ENCODE assay signal across 11 cellular contexts in genomic region chr11:72740060-72740424, GRCh38. TPM values are rescaled to one million over a fixed set of nuclear protein-coding genes. Genes with fewer than 3 reads are reported as not detected.
DNase-seq lines count a peak whose midpoint lies in the region; ATAC-seq and TF ChIP-seq lines count a peak whose summit lies in the region.
"Had no signal": no experiment of that assay in that cellular context is flagged by ENCODE, and none has a peak within 500 bp of the region (broad histone marks: within the 10 kb centered on the region; RNA-seq: fewer than 3 reads in every experiment).

No MANE protein-coding gene starts in this region.

- CTCF ChIA-PET in activated CD8-positive, alpha-beta memory T cell treated with anti-CD3 and anti-CD28 coated beads, Interleukin-2, amount 10 ng/mL, durations not matched to agents 7 days and 5 days (lab: Charles Lee): interaction anchor here (0.8 to 3.3 kb wide), 6 partner anchors 15 to 73 kb away, joined by 3 to 13 read pairs (median 3); partner anchors contain the start of gene STARD10

- peak overlapping the region; percentile 84 for H3K4me2 ChIP-seq in OCI-LY3 (ENCODE audit: low read length)

- TF ChIP-seq EP300 in stomach (IDR thresholded peaks at IDR 0.05): no peak

- H3K4me1 ChIP-seq in OCI-LY3 (ENCODE audit: low read length) (peaks cover 60% of the 10 kb centered on the region), stomach (peaks cover 0 to 89% (median 24%) of the 10 kb centered on the region in 4 donors)

- H3K27ac Mint-ChIP-seq in activated CD8-positive, alpha-beta memory T cell treated with anti-CD3 and anti-CD28 coated beads, Interleukin-2, amount 10 ng/mL, durations not matched to agents 7 days and 5 days: peak overlapping the region; percentile 82
- peak overlapping the region; percentile 98 to 100 for H3K27ac Mint-ChIP-seq in effector memory CD8-positive, alpha-beta T cell
- H3K27ac Mint-ChIP-seq in stimulated activated naive CD8-positive, alpha-beta T cell treated with anti-CD3 and anti-CD28 coated beads, Interleukin-15, amount 100 ng/mL, for 72 hours: peak overlapping the region; percentile 47 to 89

- peaks cover 4% of the 10 kb centered on the region for H3K36me3 ChIP-seq in OCI-LY3 (replicated peaks; ENCODE audit: low read depth, low read length)
- H3K36me3 ChIP-seq in stomach: no peaks in the 10 kb centered on the region
- H3K36me3 ChIP-seq: transverse colon had no signal

- intact Hi-C loops in stomach (cut with DNase I; ENCODE audit: low total_unique reads): no loop called here

- H4K20me1 ChIP-seq in OCI-LY3 (ENCODE audit: insufficient read depth, low read length): peaks cover 4% of the 10 kb centered on the region; the same call in 1 of the 2 replicates

- no peaks in the 10 kb centered on the region for H3K9me3 Mint-ChIP-seq in activated CD8-positive, alpha-beta memory T cell treated with anti-CD3 and anti-CD28 coated beads, Interleukin-2, amount 10 ng/mL, durations not matched to agents 7 days and 5 days (ENCODE audit: low read depth)
- no peaks in the 10 kb centered on the region for H3K9me3 Mint-ChIP-seq in effector memory CD8-positive, alpha-beta T cell
- H3K9me3 Mint-ChIP-seq in stimulated activated naive CD8-positive, alpha-beta T cell treated with anti-CD3 and anti-CD28 coated beads, Interleukin-15, amount 100 ng/mL, for 72 hours: no peaks in the 10 kb centered on the region

- H3K27me3 ChIP-seq in OCI-LY3 (ENCODE audit: low read depth, low read length) (no peaks in the 10 kb centered on the region), stomach (no peaks in the 10 kb centered on the region)
- H3K27me3 ChIP-seq: transverse colon had no signal

- H3K4me1 Mint-ChIP-seq in activated CD8-positive, alpha-beta memory T cell treated with anti-CD3 and anti-CD28 coated beads, Interleukin-2, amount 10 ng/mL, durations not matched to agents 7 days and 5 days: peaks cover 77% of the 10 kb centered on the region
- H3K4me1 Mint-ChIP-seq in effector memory CD8-positive, alpha-beta T cell (ENCODE audit: low read depth in 2 of 2): peaks cover 74 to 80% of the 10 kb centered on the region in 2 donors
- H3K4me1 Mint-ChIP-seq in stimulated activated naive CD8-positive, alpha-beta T cell treated with anti-CD3 and anti-CD28 coated beads, Interleukin-15, amount 100 ng/mL, for 72 hours: peaks cover 93% of the 10 kb centered on the region

- H3K4me3 ChIP-seq in OCI-LY3 (ENCODE audit: low read length) (peak overlapping the region; percentile 74; the same call in 1 of the 2 replicates), stomach (no peak overlapping the region)
- H3K4me3 ChIP-seq: transverse colon had no signal

- H3K27ac ChIP-seq in OCI-LY3 (ENCODE audit: low read length) (peak overlapping the region; percentile 29; the same call in 1 of the 2 replicates), stomach (peak overlapping the region in 2 of 5 donors; percentile 68 to 79)

- H3K27me3 Mint-ChIP-seq in activated CD8-positive, alpha-beta memory T cell treated with anti-CD3 and anti-CD28 coated beads, Interleukin-2, amount 10 ng/mL, durations not matched to agents 7 days and 5 days: no peaks in the 10 kb centered on the region
- no peaks in the 10 kb centered on the region for H3K27me3 Mint-ChIP-seq in effector memory CD8-positive, alpha-beta T cell
- no peaks in the 10 kb centered on the region for H3K27me3 Mint-ChIP-seq in stimulated activated naive CD8-positive, alpha-beta T cell treated with anti-CD3 and anti-CD28 coated beads, Interleukin-15, amount 100 ng/mL, for 72 hours

- TF ChIP-seq POLR2A in stomach (IDR thresholded peaks at IDR 0.05): no peak

- H2AFZ ChIP-seq in OCI-LY3 (ENCODE audit: low read depth, low read length): no peak overlapping the region

- WGBS in stomach, 5 donors: 84 to 96% (median 92%) methylated on average over 2 of the region's 2 CpGs

- no peak overlapping the region for H3K4me3 Mint-ChIP-seq in activated CD8-positive, alpha-beta memory T cell treated with anti-CD3 and anti-CD28 coated beads, Interleukin-2, amount 10 ng/mL, durations not matched to agents 7 days and 5 days
- H3K4me3 Mint-ChIP-seq in effector memory CD8-positive, alpha-beta T cell: peak overlapping the region; percentile 46 to 77
- H3K4me3 Mint-ChIP-seq in stimulated activated naive CD8-positive, alpha-beta T cell treated with anti-CD3 and anti-CD28 coated beads, Interleukin-15, amount 100 ng/mL, for 72 hours: peak overlapping the region in 1 of 2 donors; percentile 22

- no peak for DNase-seq in activated CD8-positive, alpha-beta memory T cell treated with anti-CD3 and anti-CD28 coated beads, Interleukin-2, amount 10 ng/mL, durations not matched to agents 7 days and 5 days
- DNase-seq in activated CD8-positive, alpha-beta memory T cell treated with anti-CD3 and anti-CD28 coated beads, Interleukin-2, amount 50 U/mL, for 4 hours: no peak
- no peak for DNase-seq in effector memory CD8-positive, alpha-beta T cell
- no peak for DNase-seq in stimulated activated naive CD8-positive, alpha-beta T cell treated with anti-CD3 and anti-CD28 coated beads, Interleukin-15, amount 100 ng/mL, for 72 hours
- DNase-seq in NCI-H510A (lab: John Stamatoyannopoulos, UW) (no peak), stomach (no peak), DMS53 treated with DMSO at 0.1 percent for 48 hours (lab: John Stamatoyannopoulos, UW; ENCODE audit: unreplicated experiment) (no peak)
- DNase-seq: activated effector memory CD4-positive, alpha-beta T cell treated with anti-CD3 and anti-CD28 coated beads, Interleukin-2, amount 50 U/mL, for 16 hours; NCI-H2171 treated with DMSO at 0.1 percent for 48 hours had no signal

- TF ChIP-seq CTCF in OCI-LY3 (IDR thresholded peaks at IDR 0.05; ENCODE audit: low read depth, low read length) (no peak), stomach (IDR thresholded peaks at IDR 0.05) (no peak)

- H3K9me3 ChIP-seq in OCI-LY3 (ENCODE audit: insufficient read depth, low read length) (no peaks in the 10 kb centered on the region), stomach (no peaks in the 10 kb centered on the region)
- H3K9me3 ChIP-seq: transverse colon had no signal

- H3K9ac ChIP-seq in OCI-LY3 (ENCODE audit: low read length): no peak overlapping the region

- H3K36me3 Mint-ChIP-seq in activated CD8-positive, alpha-beta memory T cell treated with anti-CD3 and anti-CD28 coated beads, Interleukin-2, amount 10 ng/mL, durations not matched to agents 7 days and 5 days: no peaks in the 10 kb centered on the region
- peaks cover 8% of the 10 kb centered on the region for H3K36me3 Mint-ChIP-seq in effector memory CD8-positive, alpha-beta T cell (ENCODE audit: insufficient read depth)

- ATAC-seq in activated CD8-positive, alpha-beta memory T cell treated with anti-CD3 and anti-CD28 coated beads, Interleukin-2, amount 10 ng/mL, durations not matched to agents 7 days and 5 days: no peak
- no peak for ATAC-seq in effector memory CD8-positive, alpha-beta T cell (replicated peaks)
- ATAC-seq in stimulated activated naive CD8-positive, alpha-beta T cell treated with anti-CD3 and anti-CD28 coated beads, Interleukin-15, amount 100 ng/mL, for 72 hours: no peak

- peaks cover 31% of the 10 kb centered on the region for H3K79me2 ChIP-seq in OCI-LY3 (ENCODE audit: low read length)

RNA-seq across cellular contexts. Expression of gene ARAP1, which starts 12.2 kb away (rescaled TPM):
- total RNA-seq in activated CD8-positive, alpha-beta memory T cell treated with anti-CD3 and anti-CD28 coated beads, Interleukin-2, amount 10 ng/mL, durations not matched to agents 7 days and 5 days: 100 to 1,000 TPM in 1 of 2 experiments, 10 to 100 TPM in 1; 96.5 to 104 TPM
- total RNA-seq in stomach: 100 to 1,000 TPM in 3 of 5 donors, 10 to 100 TPM in 2; 61.9 to 201 (median 127) TPM
- 10 to 100 TPM; 32.2 to 51.1 (median 38.2) TPM for polyA plus RNA-seq in stomach

RNA-seq across cellular contexts. Expression of gene STARD10, which starts 53.8 kb away (rescaled TPM):
- 10 to 100 TPM in 1 of 2 experiments, 1 to 10 TPM in 1; 8.4 to 18.4 TPM for total RNA-seq in activated CD8-positive, alpha-beta memory T cell treated with anti-CD3 and anti-CD28 coated beads, Interleukin-2, amount 10 ng/mL, durations not matched to agents 7 days and 5 days
- 100 to 1,000 TPM; 125 to 895 (median 321) TPM for total RNA-seq in stomach
- polyA plus RNA-seq in stomach: 100 to 1,000 TPM; 310 to 950 (median 759) TPM

Comparison
In these comparisons a context has a peak if more than half of its experiments do, and no peak if none do; other contexts are left out.
1. RNA of gene STARD10, which starts 53.8 kb away (total RNA-seq): 125 to 895 TPM in stomach; 8.4 to 18.4 TPM in activated CD8-positive, alpha-beta memory T cell treated with anti-CD3 and anti-CD28 coated beads, Interleukin-2, amount 10 ng/mL, durations not matched to agents 7 days and 5 days; every median in the first group is over 4 times any median in the second.
2. Peak in every context shown above with its lines, with median percentiles within 50 percentile points of each other: H3K27ac Mint-ChIP-seq.